ENCODE assay signal across 21 cellular contexts in the genomic region with DNA sequence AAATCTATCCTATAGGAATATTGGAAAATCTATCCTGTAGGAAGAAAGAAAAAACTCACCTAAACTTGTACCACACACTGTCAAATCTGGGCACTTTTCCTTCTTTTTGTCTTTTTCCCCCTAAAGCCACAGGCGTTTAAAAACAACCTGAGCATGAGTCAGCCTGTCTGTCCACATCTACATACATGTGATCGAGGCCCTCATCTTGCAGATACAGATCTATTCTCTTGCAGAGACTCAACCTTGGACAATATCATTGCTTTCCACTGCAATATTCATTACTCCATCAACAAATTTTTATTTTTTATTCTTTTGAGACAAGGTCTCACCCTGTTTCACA.
"Had no signal": no experiment of that assay in that cellular context is flagged by ENCODE, and none has a peak within 500 bp of the region (broad histone marks: within the 10 kb centered on the region; RNA-seq: fewer than 3 reads in every experiment).

No MANE protein-coding gene starts in this region.

- H3K9me3 Mint-ChIP-seq: activated naive CD8-positive, alpha-beta T cell treated with anti-CD3 and anti-CD28 coated beads for 36 hours; activated T-cell treated with anti-CD3 and anti-CD28 coated beads, Interleukin-2, amount 50 U/mL, for 4 hours; activated T-helper 2 cell treated with anti-CD3 and anti-CD28 coated beads, Interferon-gamma antibody, Interleukin-2, Interleukin-4, amounts not matched to agents 10 μg/mL and 5 μg/mL and 100 μg/mL, durations not matched to agents 14 hours and 24 hours and 36 hours; immature natural killer cell; natural killer cell; T-cell; T-helper 2 cell treated with Interferon-gamma antibody and Interleukin-4, amounts not matched to agents 5 μg/mL and 100 μg/mL, for 36 hours had no signal

- H3K36me3 ChIP-seq: left ventricle myocardium inferior, spleen had no signal

- ATAC-seq: activated T-cell treated with anti-CD3 and anti-CD28 coated beads, Interleukin-2, amount 50 U/mL, for 4 hours; natural killer cell; T-cell; WTC11 had no signal

- H3K4me1 Mint-ChIP-seq: activated naive CD8-positive, alpha-beta T cell treated with anti-CD3 and anti-CD28 coated beads for 36 hours; T-cell had no signal

- H3K27ac ChIP-seq: hepatocyte, left ventricle myocardium inferior, spleen had no signal

- H3K27ac Mint-ChIP-seq: activated naive CD8-positive, alpha-beta T cell treated with anti-CD3 and anti-CD28 coated beads for 36 hours; activated T-helper 2 cell treated with anti-CD3 and anti-CD28 coated beads, Interferon-gamma antibody, Interleukin-2, Interleukin-4, amounts not matched to agents 10 μg/mL and 5 μg/mL and 100 μg/mL, durations not matched to agents 14 hours and 24 hours and 36 hours; immature natural killer cell; natural killer cell; T-cell; T-helper 2 cell treated with Interferon-gamma antibody and Interleukin-4, amounts not matched to agents 5 μg/mL and 100 μg/mL, for 36 hours; WTC11 had no signal

- DNase-seq: activated CD4-positive, alpha-beta T cell treated with anti-CD3 and anti-CD28 coated beads, Interleukin-2, amount 50 U/mL, for 4 hours; activated CD8-positive, alpha-beta memory T cell treated with anti-CD3 and anti-CD28 coated beads for 24 hours; activated CD8-positive, alpha-beta memory T cell treated with anti-CD3 and anti-CD28 coated beads, Interleukin-2, amount 50 U/mL, for 48 hours; activated naive CD4-positive, alpha-beta T cell treated with Interleukin-2 at 50 U/mL for 16 hours; activated naive CD8-positive, alpha-beta T cell treated with anti-CD3 and anti-CD28 coated beads for 36 hours; activated T-cell treated with anti-CD3 and anti-CD28 coated beads, Interleukin-2, amount 50 U/mL, for 4 hours; cortex of kidney; immature natural killer cell; left ventricle myocardium inferior; midbrain; natural killer cell; retina; spleen; stimulated activated CD4-positive, alpha-beta T cell treated with anti-CD3 and anti-CD28 coated beads, Interleukin-4, amount 100 ng/mL, for 24 hours; stimulated activated naive CD4-positive, alpha-beta T cell treated with Interleukin-2 at 50 U/mL for 16 hours; T-cell had no signal

- H3K4me1 ChIP-seq: left ventricle myocardium inferior, spleen had no signal

- H3K9me3 ChIP-seq: left ventricle myocardium inferior had no signal

- H2AFZ ChIP-seq: hepatocyte had no signal

- FAIRE-seq: TTC549 had no signal

- H3K4me3 Mint-ChIP-seq: activated naive CD8-positive, alpha-beta T cell treated with anti-CD3 and anti-CD28 coated beads for 36 hours; activated T-cell treated with anti-CD3 and anti-CD28 coated beads, Interleukin-2, amount 50 U/mL, for 4 hours; immature natural killer cell; natural killer cell; T-cell; T-helper 2 cell treated with Interferon-gamma antibody and Interleukin-4, amounts not matched to agents 5 μg/mL and 100 μg/mL, for 36 hours; WTC11 had no signal

- H3K4me3 ChIP-seq: hepatocyte, left ventricle myocardium inferior, spleen had no signal

- H3K79me2 ChIP-seq: hepatocyte had no signal

- H3K4me2 ChIP-seq: hepatocyte had no signal

- H3K27me3 ChIP-seq: hepatocyte had no signal

- H3K36me3 Mint-ChIP-seq: activated naive CD8-positive, alpha-beta T cell treated with anti-CD3 and anti-CD28 coated beads for 36 hours; immature natural killer cell; natural killer cell; T-cell had no signal
